In the genomic region with DNA sequence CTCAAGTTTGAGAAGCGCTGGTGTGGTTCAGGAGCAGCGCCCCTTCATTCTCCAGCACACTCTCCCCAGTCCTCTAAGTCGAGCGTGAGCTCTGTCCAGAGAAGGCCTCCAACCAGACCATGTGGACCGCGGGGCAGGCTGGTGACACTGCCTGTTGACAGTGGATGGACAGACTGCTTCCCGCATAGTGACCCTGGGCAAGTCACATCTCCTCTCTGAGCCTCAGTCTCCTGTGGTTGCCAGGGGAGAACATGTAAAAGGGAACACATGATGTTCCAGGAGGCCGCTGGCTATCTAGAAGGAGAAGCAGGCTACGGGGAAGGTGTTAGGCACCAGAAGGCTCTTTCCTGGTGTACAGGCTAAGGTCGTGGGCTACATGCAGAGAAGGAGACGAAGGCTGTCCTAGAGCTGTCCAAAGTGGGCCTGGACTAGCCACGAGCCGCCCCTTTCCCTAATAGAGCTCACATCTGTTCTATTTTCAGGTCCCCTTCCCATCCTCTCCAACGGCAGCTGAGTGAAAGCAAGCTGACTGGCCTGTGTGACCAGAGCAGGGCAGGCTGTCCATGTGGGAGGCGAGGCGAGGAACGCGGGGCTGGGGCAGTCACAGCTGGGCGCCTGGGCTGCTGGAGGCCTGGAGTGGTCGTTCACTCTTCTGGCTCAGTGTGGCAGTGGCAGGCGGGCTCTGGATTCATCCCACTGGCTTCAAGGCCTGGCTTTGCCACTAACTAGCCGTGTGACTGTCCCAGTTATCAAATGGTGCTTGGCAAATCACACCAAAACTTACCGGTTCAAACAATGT, we compare ENCODE assay signal across 1 cellular context.
TF ChIP-seq lines count a peak whose summit lies in the region.

No MANE protein-coding gene starts in this region.

TF ChIP-seq in HepG2, 621 proteins besides CTCF, POLR2A, EP300 and RAD21:
- TF ChIP-seq MAFG (CRISPR knock-in tag; IDR thresholded peaks at IDR 0.05) = no peak
- no peak for TF ChIP-seq IRF2 (CRISPR knock-in tag; IDR thresholded peaks at IDR 0.05)
- TF ChIP-seq EHMT2 (IDR thresholded peaks at IDR 0.05; ENCODE audit: borderline replicate concordance, low read depth, low read length) = no peak
- no peak for TF ChIP-seq NKX3-1 (CRISPR knock-in tag; IDR thresholded peaks at IDR 0.05)
- no peak for TF ChIP-seq SMC3 (IDR thresholded peaks at IDR 0.05; ENCODE audit: low read length)
- no peak for TF ChIP-seq NFATC3 (CRISPR knock-in tag; IDR thresholded peaks at IDR 0.05)
- no peak for TF ChIP-seq ZNF777 (CRISPR knock-in tag; IDR thresholded peaks at IDR 0.05)
- no peak for TF ChIP-seq ZNF670 (CRISPR knock-in tag; IDR thresholded peaks at IDR 0.05; ENCODE audit: borderline replicate concordance)
- TF ChIP-seq HDAC2 (CRISPR knock-in tag; IDR thresholded peaks at IDR 0.05) = no peak
- no peak for TF ChIP-seq SIX1 (CRISPR knock-in tag; IDR thresholded peaks at IDR 0.05; ENCODE audit: borderline replicate concordance)
- no peak for TF ChIP-seq ARNT2 (CRISPR knock-in tag; IDR thresholded peaks at IDR 0.05; ENCODE audit: low read depth)
- TF ChIP-seq PHB2 (IDR thresholded peaks at IDR 0.05; ENCODE audit: partially characterized antibody) = no peak
- TF ChIP-seq, protein P1, sequence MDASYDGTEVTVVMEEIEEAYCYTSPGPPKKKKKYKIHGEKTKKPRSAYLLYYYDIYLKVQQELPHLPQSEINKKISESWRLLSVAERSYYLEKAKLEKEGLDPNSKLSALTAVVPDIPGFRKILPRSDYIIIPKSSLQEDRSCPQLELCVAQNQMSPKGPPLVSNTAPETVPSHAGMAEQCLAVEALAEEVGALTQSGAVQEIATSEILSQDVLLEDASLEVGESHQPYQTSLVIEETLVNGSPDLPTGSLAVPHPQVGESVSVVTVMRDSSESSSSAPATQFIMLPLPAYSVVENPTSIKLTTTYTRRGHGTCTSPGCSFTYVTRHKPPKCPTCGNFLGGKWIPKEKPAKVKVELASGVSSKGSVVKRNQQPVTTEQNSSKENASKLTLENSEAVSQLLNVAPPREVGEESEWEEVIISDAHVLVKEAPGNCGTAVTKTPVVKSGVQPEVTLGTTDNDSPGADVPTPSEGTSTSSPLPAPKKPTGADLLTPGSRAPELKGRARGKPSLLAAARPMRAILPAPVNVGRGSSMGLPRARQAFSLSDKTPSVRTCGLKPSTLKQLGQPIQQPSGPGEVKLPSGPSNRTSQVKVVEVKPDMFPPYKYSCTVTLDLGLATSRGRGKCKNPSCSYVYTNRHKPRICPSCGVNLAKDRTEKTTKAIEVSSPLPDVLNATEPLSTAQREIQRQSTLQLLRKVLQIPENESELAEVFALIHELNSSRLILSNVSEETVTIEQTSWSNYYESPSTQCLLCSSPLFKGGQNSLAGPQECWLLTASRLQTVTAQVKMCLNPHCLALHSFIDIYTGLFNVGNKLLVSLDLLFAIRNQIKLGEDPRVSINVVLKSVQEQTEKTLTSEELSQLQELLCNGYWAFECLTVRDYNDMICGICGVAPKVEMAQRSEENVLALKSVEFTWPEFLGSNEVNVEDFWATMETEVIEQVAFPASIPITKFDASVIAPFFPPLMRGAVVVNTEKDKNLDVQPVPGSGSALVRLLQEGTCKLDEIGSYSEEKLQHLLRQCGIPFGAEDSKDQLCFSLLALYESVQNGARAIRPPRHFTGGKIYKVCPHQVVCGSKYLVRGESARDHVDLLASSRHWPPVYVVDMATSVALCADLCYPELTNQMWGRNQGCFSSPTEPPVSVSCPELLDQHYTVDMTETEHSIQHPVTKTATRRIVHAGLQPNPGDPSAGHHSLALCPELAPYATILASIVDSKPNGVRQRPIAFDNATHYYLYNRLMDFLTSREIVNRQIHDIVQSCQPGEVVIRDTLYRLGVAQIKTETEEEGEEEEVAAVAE (CRISPR knock-in tag; IDR thresholded peaks at IDR 0.05; ENCODE audit: borderline replicate concordance) = no peak
TF ChIP-seq in HepG2: peak in this region for 0.
